Comparison of ENCODE assay signal across 22 cellular contexts in genomic region chr1:25732821-25733220, GRCh38.
DNase-seq lines count a peak whose midpoint lies in the region; ATAC-seq and TF ChIP-seq lines count a peak whose summit lies in the region.
"Had no signal": no experiment of that assay in that cellular context is flagged by ENCODE, and none has a peak within 500 bp of the region (broad histone marks: within the 10 kb centered on the region; RNA-seq: fewer than 3 reads in every experiment).

No MANE protein-coding gene starts in this region.

- H3K4me3 ChIP-seq in KMS-11 (IDR thresholded peaks at IDR 0.05; ENCODE audit: insufficient read depth, low read depth, low read length): no peak overlapping the region
- H3K4me3 ChIP-seq in endodermal cell (ENCODE audit: low read length): no peak overlapping the region
- no peak overlapping the region for H3K4me3 ChIP-seq in sigmoid colon
- H3K4me3 ChIP-seq: HAP-1 had no signal

- CTCF ChIA-PET in activated naive CD4-positive, alpha-beta T cell treated with anti-CD3 and anti-CD28 coated beads for 36 hours (lab: Charles Lee): interaction anchor here (0.6 to 1.2 kb wide), 2 partner anchors 8 to 41 kb away, joined by 3 read pairs; no protein-coding TSS in a partner anchor

- H3K4me1 ChIP-seq in KMS-11 (ENCODE audit: low read depth, poor library complexity, severe bottlenecking) (peaks cover 62% of the 10 kb centered on the region), endodermal cell (ENCODE audit: control insufficient read depth, insufficient read depth, low read length) (peaks cover 1% of the 10 kb centered on the region), sigmoid colon (peaks cover 0 to 58% (median 30%) of the 10 kb centered on the region in 4 donors)
- H3K4me1 ChIP-seq: HAP-1 had no signal

- H3K4me2 ChIP-seq in KMS-11: peak overlapping the region; percentile 18; the same call in 1 of the 2 replicates

- no peak for TF ChIP-seq EP300 in sigmoid colon (IDR thresholded peaks at IDR 0.05)

- no peak overlapping the region for H3K9ac ChIP-seq in KMS-11
- H3K9ac ChIP-seq in endodermal cell (ENCODE audit: extremely low read depth, low read length, poor library complexity, severe bottlenecking): no peak overlapping the region

- intact Hi-C loops in activated naive CD4-positive, alpha-beta T cell treated with anti-CD3 and anti-CD28 coated beads for 36 hours (cut with micrococcal nuclease): no loop called here
- intact Hi-C loops in sigmoid colon (cut with DNase I): no loop called here
- intact Hi-C loops in activated T-helper 1 cell treated with anti-CD3 and anti-CD28 coated beads, Interleukin-12 subunit alpha, Interleukin-12 subunit beta, Interleukin-2, Interleukin-4 antibody, amounts not matched to agents 30 ng/mL and 10 ng/mL and 1 ng/mL, durations not matched to agents 14 hours and 24 hours and 36 hours (cut with micrococcal nuclease): no loop called here

- H3K9me3 ChIP-seq in endodermal cell (ENCODE audit: control insufficient read depth, low read length) (no peaks in the 10 kb centered on the region), sigmoid colon (no peaks in the 10 kb centered on the region)
- H3K9me3 ChIP-seq: HAP-1 had no signal

- H2AFZ ChIP-seq in KMS-11 (ENCODE audit: low read depth): no peak overlapping the region

- DNase-seq in activated naive CD4-positive, alpha-beta T cell treated with anti-CD3 and anti-CD28 coated beads for 36 hours: no peak
- no peak for DNase-seq in activated naive CD4-positive, alpha-beta T cell treated with anti-CD3 and anti-CD28 coated beads, Interleukin-2, amount 50 U/mL, for 72 hours (ENCODE audit: low spot score in 2 of 2)
- no peak for DNase-seq in endodermal cell
- peak; percentile 55 for DNase-seq in sigmoid colon
- no peak for DNase-seq in activated T-helper 1 cell treated with anti-CD3 and anti-CD28 coated beads, Interleukin-12 subunit alpha, Interleukin-12 subunit beta, Interleukin-2, Interleukin-4 antibody, amounts not matched to agents 30 ng/mL and 10 ng/mL and 1 ng/mL, durations not matched to agents 14 hours and 24 hours and 36 hours (ENCODE audit: low spot score)
- DNase-seq in natural killer cell treated with Interleukin-12 subunit alpha and Interleukin-12 subunit beta and Interleukin-15 and Interleukin-18, amount 100 ng/mL, for 72 hours (ENCODE audit: low spot score): no peak
- DNase-seq: AML-193; C1 segment of cervical spinal cord; DMS53; GDM1; KBM-7; NCI-H1092 treated with DMSO at 0.1 percent for 48 hours; NCI-H1436 treated with DMSO at 0.1 percent for 48 hours; NCI-H2029 treated with DMSO at 0.1 percent for 48 hours; NCI-H226; NCI-H510A treated with DMSO at 0.1 percent for 48 hours; NCI-H774; NK-92 treated with Interleukin-12 subunit alpha and Interleukin-12 subunit beta, amount 100 ng/mL, for 24 hours; SIG-M5 had no signal

- no peaks in the 10 kb centered on the region for H3K36me3 ChIP-seq in KMS-11 (ENCODE audit: insufficient read depth)
- no peaks in the 10 kb centered on the region for H3K36me3 ChIP-seq in endodermal cell (ENCODE audit: control insufficient read depth, insufficient read depth, low read length)
- no peaks in the 10 kb centered on the region for H3K36me3 ChIP-seq in sigmoid colon
- H3K36me3 ChIP-seq: HAP-1 had no signal

- peaks cover 61% of the 10 kb centered on the region for H3K4me1 Mint-ChIP-seq in activated naive CD4-positive, alpha-beta T cell treated with anti-CD3 and anti-CD28 coated beads for 36 hours (ENCODE audit: low read depth)
- no peaks in the 10 kb centered on the region for H3K4me1 Mint-ChIP-seq in endodermal cell
- H3K4me1 Mint-ChIP-seq in activated T-helper 1 cell treated with anti-CD3 and anti-CD28 coated beads, Interleukin-12 subunit alpha, Interleukin-12 subunit beta, Interleukin-2, Interleukin-4 antibody, amounts not matched to agents 30 ng/mL and 10 ng/mL and 1 ng/mL, durations not matched to agents 14 hours and 24 hours and 36 hours (ENCODE audit: low read depth): peaks cover 17% of the 10 kb centered on the region
- H3K4me1 Mint-ChIP-seq in natural killer cell treated with Interleukin-12 subunit alpha and Interleukin-12 subunit beta and Interleukin-15 and Interleukin-18, amount 100 ng/mL, for 72 hours (ENCODE audit: low read depth in 2 of 2): peaks cover 9 to 17% of the 10 kb centered on the region in 2 donors

- 92 to 100% methylated on average over 3 to 4 of the region's 4 CpGs for WGBS in endodermal cell (ENCODE audit: insufficient coverage in 1 of 2, insufficient read length in 1 of 2), 2 experiments
- WGBS in sigmoid colon, 2 donors: 81 to 89% methylated on average over 4 of the region's 4 CpGs

- H4K20me1 ChIP-seq in KMS-11 (ENCODE audit: insufficient read depth): no peaks in the 10 kb centered on the region

- H3K36me3 Mint-ChIP-seq in activated naive CD4-positive, alpha-beta T cell treated with anti-CD3 and anti-CD28 coated beads for 36 hours (ENCODE audit: low read depth): no peaks in the 10 kb centered on the region
- peaks cover 4 to 5% of the 10 kb centered on the region in 2 donors for H3K36me3 Mint-ChIP-seq in activated naive CD4-positive, alpha-beta T cell treated with anti-CD3 and anti-CD28 coated beads, Interleukin-2, amount 50 U/mL, for 72 hours
- no peaks in the 10 kb centered on the region for H3K36me3 Mint-ChIP-seq in endodermal cell (ENCODE audit: low read depth)
- no peaks in the 10 kb centered on the region for H3K36me3 Mint-ChIP-seq in activated T-helper 1 cell treated with anti-CD3 and anti-CD28 coated beads, Interleukin-12 subunit alpha, Interleukin-12 subunit beta, Interleukin-2, Interleukin-4 antibody, amounts not matched to agents 30 ng/mL and 10 ng/mL and 1 ng/mL, durations not matched to agents 14 hours and 24 hours and 36 hours (ENCODE audit: low read depth)
- H3K36me3 Mint-ChIP-seq in natural killer cell treated with Interleukin-12 subunit alpha and Interleukin-12 subunit beta and Interleukin-15 and Interleukin-18, amount 100 ng/mL, for 72 hours: no peaks in the 10 kb centered on the region

- no peak for ATAC-seq in activated naive CD4-positive, alpha-beta T cell treated with anti-CD3 and anti-CD28 coated beads, Interleukin-2, amount 50 U/mL, for 72 hours
- no peak for ATAC-seq in HG02610 (IDR thresholded peaks at IDR 0.05; ENCODE audit: unreplicated experiment)
- no peak for ATAC-seq in natural killer cell treated with Interleukin-12 subunit alpha and Interleukin-12 subunit beta and Interleukin-15 and Interleukin-18, amount 100 ng/mL, for 72 hours

- TF ChIP-seq CTCF in KMS-11 (conservative IDR thresholded peaks at IDR 0.05; ENCODE audit: low read depth, low read length) (no peak), endodermal cell (conservative IDR thresholded peaks at IDR 0.05) (no peak), sigmoid colon (IDR thresholded peaks at IDR 0.05) (no peak)

- H3K27ac Mint-ChIP-seq in activated naive CD4-positive, alpha-beta T cell treated with anti-CD3 and anti-CD28 coated beads for 36 hours: peak overlapping the region; percentile 14
- H3K27ac Mint-ChIP-seq in activated naive CD4-positive, alpha-beta T cell treated with anti-CD3 and anti-CD28 coated beads, Interleukin-2, amount 50 U/mL, for 72 hours: no peak overlapping the region
- peak overlapping the region; percentile 24 for H3K27ac Mint-ChIP-seq in endodermal cell
- no peak overlapping the region for H3K27ac Mint-ChIP-seq in activated T-helper 1 cell treated with anti-CD3 and anti-CD28 coated beads, Interleukin-12 subunit alpha, Interleukin-12 subunit beta, Interleukin-2, Interleukin-4 antibody, amounts not matched to agents 30 ng/mL and 10 ng/mL and 1 ng/mL, durations not matched to agents 14 hours and 24 hours and 36 hours
- no peak overlapping the region for H3K27ac Mint-ChIP-seq in natural killer cell treated with Interleukin-12 subunit alpha and Interleukin-12 subunit beta and Interleukin-15 and Interleukin-18, amount 100 ng/mL, for 72 hours

- H3K27ac ChIP-seq in KMS-11 (no peak overlapping the region), endodermal cell (ENCODE audit: low read depth, low read length) (no peak overlapping the region), sigmoid colon (no peak overlapping the region)

- peaks cover 3% of the 10 kb centered on the region; the same call in 1 of the 2 replicates for H3K79me2 ChIP-seq in KMS-11 (ENCODE audit: insufficient read depth, low read depth)

- H3K27me3 ChIP-seq in KMS-11 (ENCODE audit: insufficient read depth, low read depth): no peaks in the 10 kb centered on the region
- H3K27me3 ChIP-seq in endodermal cell (ENCODE audit: control insufficient read depth, insufficient read depth, low read length, poor library complexity, severe bottlenecking): no peaks in the 10 kb centered on the region
- no peaks in the 10 kb centered on the region for H3K27me3 ChIP-seq in sigmoid colon

- H3K27me3 Mint-ChIP-seq in activated naive CD4-positive, alpha-beta T cell treated with anti-CD3 and anti-CD28 coated beads for 36 hours (ENCODE audit: low read depth): no peaks in the 10 kb centered on the region
- no peaks in the 10 kb centered on the region for H3K27me3 Mint-ChIP-seq in endodermal cell (ENCODE audit: insufficient read depth)
- peaks cover 39% of the 10 kb centered on the region for H3K27me3 Mint-ChIP-seq in activated T-helper 1 cell treated with anti-CD3 and anti-CD28 coated beads, Interleukin-12 subunit alpha, Interleukin-12 subunit beta, Interleukin-2, Interleukin-4 antibody, amounts not matched to agents 30 ng/mL and 10 ng/mL and 1 ng/mL, durations not matched to agents 14 hours and 24 hours and 36 hours (ENCODE audit: insufficient read depth)
- peaks cover 48 to 51% of the 10 kb centered on the region in 2 donors for H3K27me3 Mint-ChIP-seq in natural killer cell treated with Interleukin-12 subunit alpha and Interleukin-12 subunit beta and Interleukin-15 and Interleukin-18, amount 100 ng/mL, for 72 hours

- H3K9me3 Mint-ChIP-seq in activated naive CD4-positive, alpha-beta T cell treated with anti-CD3 and anti-CD28 coated beads for 36 hours: no peaks in the 10 kb centered on the region
- H3K9me3 Mint-ChIP-seq in activated naive CD4-positive, alpha-beta T cell treated with anti-CD3 and anti-CD28 coated beads, Interleukin-2, amount 50 U/mL, for 72 hours: no peaks in the 10 kb centered on the region
- H3K9me3 Mint-ChIP-seq in endodermal cell: no peaks in the 10 kb centered on the region
- no peaks in the 10 kb centered on the region for H3K9me3 Mint-ChIP-seq in activated T-helper 1 cell treated with anti-CD3 and anti-CD28 coated beads, Interleukin-12 subunit alpha, Interleukin-12 subunit beta, Interleukin-2, Interleukin-4 antibody, amounts not matched to agents 30 ng/mL and 10 ng/mL and 1 ng/mL, durations not matched to agents 14 hours and 24 hours and 36 hours
- no peaks in the 10 kb centered on the region for H3K9me3 Mint-ChIP-seq in natural killer cell treated with Interleukin-12 subunit alpha and Interleukin-12 subunit beta and Interleukin-15 and Interleukin-18, amount 100 ng/mL, for 72 hours

- no peak for TF ChIP-seq POLR2A in sigmoid colon (IDR thresholded peaks at IDR 0.05)

- H3K4me3 Mint-ChIP-seq in activated naive CD4-positive, alpha-beta T cell treated with anti-CD3 and anti-CD28 coated beads for 36 hours: no peak overlapping the region
- no peak overlapping the region for H3K4me3 Mint-ChIP-seq in endodermal cell
- no peak overlapping the region for H3K4me3 Mint-ChIP-seq in activated T-helper 1 cell treated with anti-CD3 and anti-CD28 coated beads, Interleukin-12 subunit alpha, Interleukin-12 subunit beta, Interleukin-2, Interleukin-4 antibody, amounts not matched to agents 30 ng/mL and 10 ng/mL and 1 ng/mL, durations not matched to agents 14 hours and 24 hours and 36 hours
- no peak overlapping the region for H3K4me3 Mint-ChIP-seq in natural killer cell treated with Interleukin-12 subunit alpha and Interleukin-12 subunit beta and Interleukin-15 and Interleukin-18, amount 100 ng/mL, for 72 hours

Comparison
In these comparisons a context has a peak if more than half of its experiments do, and no peak if none do; other contexts are left out.
1. H3K27ac Mint-ChIP-seq: peak in activated naive CD4-positive, alpha-beta T cell treated with anti-CD3 and anti-CD28 coated beads for 36 hours (single experiment) and endodermal cell (single experiment); none in activated naive CD4-positive, alpha-beta T cell treated with anti-CD3 and anti-CD28 coated beads, Interleukin-2, amount 50 U/mL, for 72 hours (0 of 2), activated T-helper 1 cell treated with anti-CD3 and anti-CD28 coated beads, Interleukin-12 subunit alpha, Interleukin-12 subunit beta, Interleukin-2, Interleukin-4 antibody, amounts not matched to agents 30 ng/mL and 10 ng/mL and 1 ng/mL, durations not matched to agents 14 hours and 24 hours and 36 hours (single experiment) and natural killer cell treated with Interleukin-12 subunit alpha and Interleukin-12 subunit beta and Interleukin-15 and Interleukin-18, amount 100 ng/mL, for 72 hours (0 of 2).